8 cellular contexts compared by ENCODE assay signal in genomic region chr2:96874099-96874831, GRCh38.
DNase-seq lines count a peak whose midpoint lies in the region; ATAC-seq lines count a peak whose summit lies in the region.

No MANE protein-coding gene starts in this region.

- H3K27ac Mint-ChIP-seq in memory B cell, result peak overlapping the region; percentile 94

- H3K4me3 ChIP-seq in NT2/D1 (ENCODE audit: insufficient read length, low read depth), result no peak overlapping the region

- DNase-seq in ELF-1 (ENCODE audit: low read depth, low spot score), result peak; percentile 79
- no peak for DNase-seq in NT2/D1 (ENCODE audit: low read depth, low spot score)
- peak; percentile 57 to 63 for DNase-seq in memory B cell (ENCODE audit: low spot score in 2 of 2)
- DNase-seq in pons (ENCODE audit: low spot score), result no peak
- no peak for DNase-seq in OCI-M2 (lab: John Stamatoyannopoulos, UW; ENCODE audit: unreplicated experiment)
- no peak for DNase-seq in LoVo (ENCODE audit: low spot score)

- H3K27me3 Mint-ChIP-seq in memory B cell, result peaks cover 7% of the 10 kb centered on the region

- peaks cover 7% of the 10 kb centered on the region for H3K27me3 ChIP-seq in NT2/D1 (ENCODE audit: insufficient read depth, insufficient read length)

- H3K9me3 Mint-ChIP-seq in memory B cell, result no peaks in the 10 kb centered on the region

- peaks cover 13% of the 10 kb centered on the region for H3K4me1 Mint-ChIP-seq in memory B cell

- no peaks in the 10 kb centered on the region for H3K36me3 ChIP-seq in NT2/D1 (ENCODE audit: insufficient read depth, insufficient read length, low read length)

- peak overlapping the region; percentile 71 for H3K4me3 Mint-ChIP-seq in memory B cell

- H3K9me3 ChIP-seq in NT2/D1 (ENCODE audit: insufficient read depth, low read length), result no peaks in the 10 kb centered on the region

- H3K9ac ChIP-seq in NT2/D1 (ENCODE audit: insufficient read length, low read depth), result peak overlapping the region; percentile 28

- ATAC-seq in GM19452 (IDR thresholded peaks at IDR 0.05; ENCODE audit: unreplicated experiment) (peak; percentile 55), memory B cell (ENCODE audit: low read depth) (peak; percentile 80), HG02870 (IDR thresholded peaks at IDR 0.05; ENCODE audit: unreplicated experiment) (no peak)

- no peaks in the 10 kb centered on the region for H3K36me3 Mint-ChIP-seq in memory B cell

- H3K4me1 ChIP-seq in NT2/D1 (ENCODE audit: insufficient read depth, insufficient read length), result peaks cover 43% of the 10 kb centered on the region

Comparison
In these comparisons a context has a peak if more than half of its experiments do, and no peak if none do; other contexts are left out.
1. DNase-seq: peak in ELF-1 (single experiment) and memory B cell (2 of 2); none in NT2/D1 (single experiment), pons (single experiment), OCI-M2 (single experiment) and LoVo (single experiment).